ENCODE assay signal across 14 cellular contexts in the genomic region with DNA sequence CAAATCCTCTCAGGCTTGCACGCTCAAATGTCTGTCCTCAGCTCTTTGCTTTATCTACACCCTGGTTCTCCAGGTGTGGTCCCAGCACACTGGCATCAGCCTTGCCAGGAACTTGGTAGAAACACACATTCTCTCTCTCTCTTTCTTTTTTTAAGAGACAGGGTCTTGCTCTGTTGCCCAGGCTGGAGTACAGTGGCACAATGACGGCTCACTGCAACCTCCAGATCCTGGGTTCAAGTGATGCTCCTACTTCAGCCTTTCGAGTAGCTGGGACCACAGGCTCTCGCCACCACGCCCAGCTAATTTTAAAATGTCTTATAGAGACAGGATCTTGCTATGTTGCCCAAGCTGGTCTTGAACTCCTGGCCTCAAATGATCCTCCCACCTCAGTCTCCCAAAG. TPM values are rescaled to one million over a fixed set of nuclear protein-coding genes. Genes with fewer than 3 reads are reported as not detected.
DNase-seq lines count a peak whose midpoint lies in the region; ATAC-seq and TF ChIP-seq lines count a peak whose summit lies in the region.
"Had no signal": no experiment of that assay in that cellular context is flagged by ENCODE, and none has a peak within 500 bp of the region (broad histone marks: within the 10 kb centered on the region; RNA-seq: fewer than 3 reads in every experiment).

No MANE protein-coding gene starts in this region.

- H3K4me1 ChIP-seq in BLaER1 (peaks cover 73% of the 10 kb centered on the region), vagina (no peaks in the 10 kb centered on the region)
- H3K4me1 ChIP-seq: Caco-2 had no signal

- H3K9me3 ChIP-seq in BLaER1 (no peaks in the 10 kb centered on the region), vagina (no peaks in the 10 kb centered on the region)
- H3K9me3 ChIP-seq: Caco-2 had no signal

- H3K27ac ChIP-seq in BLaER1 = 0 out of 2 replicates have a peak overlapping the region, but pooled peaks have one; percentile 27
- H3K27ac ChIP-seq in vagina = no peak overlapping the region
- H3K27ac ChIP-seq: C4-2B had no signal

- DNase-seq in WTC11 (ENCODE audit: low spot score) = no peak
- no peak for DNase-seq in effector memory CD8-positive, alpha-beta T cell
- DNase-seq in vagina (ENCODE audit: extremely low spot score in 2 of 2) = no peak
- no peak for DNase-seq in SKM-1 (lab: John Stamatoyannopoulos, UW; ENCODE audit: unreplicated experiment)
- DNase-seq in HFFc6 = no peak
- no peak for DNase-seq in activated CD4-positive, CD25-positive, alpha-beta regulatory T cell (lab: John Stamatoyannopoulos, UW)
- DNase-seq: 8988T; Caco-2; CD4-positive, alpha-beta T cell; HCEC 1CT had no signal

- intact Hi-C loops in vagina (cut with DNase I) = no loop called here

- H3K27me3 ChIP-seq in BLaER1 (no peaks in the 10 kb centered on the region), vagina (no peaks in the 10 kb centered on the region)

- TF ChIP-seq POLR2A in vagina (IDR thresholded peaks at IDR 0.05) = no peak

- peak overlapping the region; percentile 48; the same call in 1 of the 2 replicates for H3K9ac ChIP-seq in BLaER1

- H3K36me3 Mint-ChIP-seq in WTC11 (peaks cover 9% of the 10 kb centered on the region; the same call in 1 of the 2 replicates), HFFc6 (ENCODE audit: low read depth) (no peaks in the 10 kb centered on the region)
- peaks cover 13% of the 10 kb centered on the region for H3K36me3 Mint-ChIP-seq in effector memory CD8-positive, alpha-beta T cell (ENCODE audit: insufficient read depth)

- peaks cover 48% of the 10 kb centered on the region for H4K20me1 ChIP-seq in BLaER1

- TF ChIP-seq CTCF in WTC11 (IDR thresholded peaks at IDR 0.05) (no peak), vagina (IDR thresholded peaks at IDR 0.05) (no peak), HFFc6 (IDR thresholded peaks at IDR 0.05) (no peak)

- H3K4me3 ChIP-seq in BLaER1 (no peak overlapping the region), vagina (no peak overlapping the region)
- H3K4me3 ChIP-seq: GM23338 had no signal

- ATAC-seq in WTC11 = no peak
- ATAC-seq in effector memory CD8-positive, alpha-beta T cell (replicated peaks) = no peak
- ATAC-seq: GM23338 had no signal

- H3K4me2 ChIP-seq in BLaER1 = peak overlapping the region; percentile 93
- H3K4me2 ChIP-seq: GM23338 had no signal

- H3K4me1 Mint-ChIP-seq in WTC11 (peaks cover 5% of the 10 kb centered on the region), HFFc6 (ENCODE audit: low read depth) (no peaks in the 10 kb centered on the region)
- H3K4me1 Mint-ChIP-seq in effector memory CD8-positive, alpha-beta T cell (ENCODE audit: low read depth in 2 of 2) = peaks cover under 1 to 7% of the 10 kb centered on the region in 2 donors
- H3K4me1 Mint-ChIP-seq: B cell had no signal

- CTCF ChIA-PET in WTC11 (lab: Charles Lee) = interaction anchor here (1.5 to 2.3 kb wide), 2 partner anchors 37 to 163 kb away, joined by 4 to 15 read pairs; no protein-coding TSS in a partner anchor

- H3K36me3 ChIP-seq in BLaER1 (0 out of 2 replicates have a peak, but pooled peaks cover 5% of the 10 kb centered on the region), vagina (no peaks in the 10 kb centered on the region)

- H3K4me3 Mint-ChIP-seq in WTC11 = no peak overlapping the region
- H3K4me3 Mint-ChIP-seq in effector memory CD8-positive, alpha-beta T cell = no peak overlapping the region
- no peak overlapping the region for H3K4me3 Mint-ChIP-seq in HFFc6
- H3K4me3 Mint-ChIP-seq: B cell; CD4-positive, alpha-beta T cell; GM23338 had no signal

- H3K27ac Mint-ChIP-seq in WTC11 (peak overlapping the region; percentile 95), HFFc6 (no peak overlapping the region)
- H3K27ac Mint-ChIP-seq in effector memory CD8-positive, alpha-beta T cell = peak overlapping the region; percentile 44 to 71
- H3K27ac Mint-ChIP-seq: B cell; CD4-positive, alpha-beta T cell; GM23338 had no signal

- H3K27me3 Mint-ChIP-seq in WTC11 (ENCODE audit: low read depth) (no peaks in the 10 kb centered on the region), HFFc6 (ENCODE audit: insufficient read depth) (peaks cover 31% of the 10 kb centered on the region)
- no peaks in the 10 kb centered on the region for H3K27me3 Mint-ChIP-seq in effector memory CD8-positive, alpha-beta T cell
- H3K27me3 Mint-ChIP-seq: CD4-positive, alpha-beta T cell had no signal

- H3K9me3 Mint-ChIP-seq in WTC11 (no peaks in the 10 kb centered on the region), HFFc6 (no peaks in the 10 kb centered on the region)
- no peaks in the 10 kb centered on the region for H3K9me3 Mint-ChIP-seq in effector memory CD8-positive, alpha-beta T cell
- H3K9me3 Mint-ChIP-seq: CD4-positive, alpha-beta T cell; GM23338 had no signal

- POLR2A ChIA-PET in WTC11 (lab: Charles Lee) = no interaction called here

TF ChIP-seq in WTC11, 78 proteins besides CTCF, POLR2A, EP300 and RAD21:
- TF ChIP-seq ZNF121 (CRISPR knock-in tag; IDR thresholded peaks at IDR 0.05) = peak; percentile 79
- no peak for TF ChIP-seq ZNF512 (CRISPR knock-in tag; IDR thresholded peaks at IDR 0.05; ENCODE audit: borderline replicate concordance)
TF ChIP-seq in WTC11: peak in this region for 1.

RNA-seq across cellular contexts. Expression of gene ADGRL1, which starts 20.8 kb away (rescaled TPM):
- total RNA-seq in WTC11 (2021) (128 to 140 TPM (median 140 TPM) in 3 replicates), vagina (23.3 TPM)
- total RNA-seq in HFFc6 (2021; fragmentation: NEBNext Ultra II Directional; extraction: Animal tissue kit (Norgen Biotek cat#: 25700)) = 1 to 10 TPM; 1.6 to 2.9 (median 2.2) TPM

RNA-seq across cellular contexts. Expression of gene ASF1B, which starts 48.8 kb away (rescaled TPM):
- 37.1 to 40.4 TPM (median 38.4 TPM) in 3 replicates for total RNA-seq in WTC11 (2021)
- 1.7 TPM for total RNA-seq in vagina
- total RNA-seq in HFFc6 (2021; fragmentation: NEBNext Ultra II Directional; extraction: Animal tissue kit (Norgen Biotek cat#: 25700)) = 10 to 100 TPM; 11.0 to 22.8 (median 18.6) TPM
